ENCODE assay signal across 1 cellular context in the genomic region with DNA sequence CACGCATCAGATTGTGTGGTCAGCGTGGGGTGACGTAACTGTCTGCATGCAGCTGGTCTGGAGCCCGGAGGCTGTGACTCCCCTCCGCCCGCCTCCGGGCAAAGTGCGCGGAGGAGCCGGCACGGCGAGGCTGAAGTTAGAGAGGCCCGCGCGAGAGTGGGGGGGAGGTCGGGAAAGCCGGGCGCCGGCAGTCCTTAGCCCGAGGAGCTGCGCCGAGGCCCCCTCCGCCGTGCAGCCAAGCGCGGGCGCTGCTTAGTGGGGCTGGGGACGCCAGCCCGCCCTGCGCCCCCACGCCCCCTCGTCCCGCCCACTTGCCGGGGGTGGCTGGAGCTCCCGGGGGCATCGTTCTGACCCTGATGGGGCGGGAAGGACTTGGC.
TF ChIP-seq lines count a peak whose summit lies in the region.

No MANE protein-coding gene starts in this region.

TF ChIP-seq in HepG2, 621 proteins besides CTCF, POLR2A, EP300 and RAD21 (continued from another document and continues in another):
- TF ChIP-seq, protein P1, sequence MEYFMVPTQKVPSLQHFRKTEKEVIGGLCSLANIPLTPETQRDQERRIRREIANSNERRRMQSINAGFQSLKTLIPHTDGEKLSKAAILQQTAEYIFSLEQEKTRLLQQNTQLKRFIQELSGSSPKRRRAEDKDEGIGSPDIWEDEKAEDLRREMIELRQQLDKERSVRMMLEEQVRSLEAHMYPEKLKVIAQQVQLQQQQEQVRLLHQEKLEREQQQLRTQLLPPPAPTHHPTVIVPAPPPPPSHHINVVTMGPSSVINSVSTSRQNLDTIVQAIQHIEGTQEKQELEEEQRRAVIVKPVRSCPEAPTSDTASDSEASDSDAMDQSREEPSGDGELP (IDR thresholded peaks at IDR 0.05; ENCODE audit: borderline replicate concordance, low read depth): peak; percentile 90
- no peak for TF ChIP-seq GTF2F1 (IDR thresholded peaks at IDR 0.05; ENCODE audit: low read length)
- no peak for TF ChIP-seq RAD51 (IDR thresholded peaks at IDR 0.05; ENCODE audit: borderline replicate concordance)
- TF ChIP-seq, protein P2, sequence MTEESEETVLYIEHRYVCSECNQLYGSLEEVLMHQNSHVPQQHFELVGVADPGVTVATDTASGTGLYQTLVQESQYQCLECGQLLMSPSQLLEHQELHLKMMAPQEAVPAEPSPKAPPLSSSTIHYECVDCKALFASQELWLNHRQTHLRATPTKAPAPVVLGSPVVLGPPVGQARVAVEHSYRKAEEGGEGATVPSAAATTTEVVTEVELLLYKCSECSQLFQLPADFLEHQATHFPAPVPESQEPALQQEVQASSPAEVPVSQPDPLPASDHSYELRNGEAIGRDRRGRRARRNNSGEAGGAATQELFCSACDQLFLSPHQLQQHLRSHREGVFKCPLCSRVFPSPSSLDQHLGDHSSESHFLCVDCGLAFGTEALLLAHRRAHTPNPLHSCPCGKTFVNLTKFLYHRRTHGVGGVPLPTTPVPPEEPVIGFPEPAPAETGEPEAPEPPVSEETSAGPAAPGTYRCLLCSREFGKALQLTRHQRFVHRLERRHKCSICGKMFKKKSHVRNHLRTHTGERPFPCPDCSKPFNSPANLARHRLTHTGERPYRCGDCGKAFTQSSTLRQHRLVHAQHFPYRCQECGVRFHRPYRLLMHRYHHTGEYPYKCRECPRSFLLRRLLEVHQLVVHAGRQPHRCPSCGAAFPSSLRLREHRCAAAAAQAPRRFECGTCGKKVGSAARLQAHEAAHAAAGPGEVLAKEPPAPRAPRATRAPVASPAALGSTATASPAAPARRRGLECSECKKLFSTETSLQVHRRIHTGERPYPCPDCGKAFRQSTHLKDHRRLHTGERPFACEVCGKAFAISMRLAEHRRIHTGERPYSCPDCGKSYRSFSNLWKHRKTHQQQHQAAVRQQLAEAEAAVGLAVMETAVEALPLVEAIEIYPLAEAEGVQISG (CRISPR knock-in tag; IDR thresholded peaks at IDR 0.05): peak; percentile 68
- no peak for TF ChIP-seq ZFY (CRISPR knock-in tag; IDR thresholded peaks at IDR 0.05)
- TF ChIP-seq JUND (CRISPR knock-in tag; IDR thresholded peaks at IDR 0.05): peak; percentile 57; the same call in 1 of the 2 replicates
- TF ChIP-seq ZFP1 (CRISPR knock-in tag; IDR thresholded peaks at IDR 0.05): no peak
- no peak for TF ChIP-seq ZMAT3 (CRISPR knock-in tag; conservative IDR thresholded peaks at IDR 0.05)
- 0 out of 2 replicates have a peak, but pooled peaks have one; percentile 2 for TF ChIP-seq STAT6 (CRISPR knock-in tag; IDR thresholded peaks at IDR 0.05; ENCODE audit: borderline replicate concordance)
- TF ChIP-seq NFIC (IDR thresholded peaks at IDR 0.05; ENCODE audit: low read length): no peak
- no peak for TF ChIP-seq HDAC6 (IDR thresholded peaks at IDR 0.05; ENCODE audit: low read depth, low read length)
- TF ChIP-seq HOXD1 (CRISPR knock-in tag; IDR thresholded peaks at IDR 0.05): peak; percentile 81; the same call in 1 of the 2 replicates
- no peak for TF ChIP-seq SRY (CRISPR knock-in tag; IDR thresholded peaks at IDR 0.05)
- TF ChIP-seq ELF1 (CRISPR knock-in tag; IDR thresholded peaks at IDR 0.05): no peak
- no peak for TF ChIP-seq ZNF644 (CRISPR knock-in tag; IDR thresholded peaks at IDR 0.05; ENCODE audit: low read depth)
- TF ChIP-seq, protein P3, sequence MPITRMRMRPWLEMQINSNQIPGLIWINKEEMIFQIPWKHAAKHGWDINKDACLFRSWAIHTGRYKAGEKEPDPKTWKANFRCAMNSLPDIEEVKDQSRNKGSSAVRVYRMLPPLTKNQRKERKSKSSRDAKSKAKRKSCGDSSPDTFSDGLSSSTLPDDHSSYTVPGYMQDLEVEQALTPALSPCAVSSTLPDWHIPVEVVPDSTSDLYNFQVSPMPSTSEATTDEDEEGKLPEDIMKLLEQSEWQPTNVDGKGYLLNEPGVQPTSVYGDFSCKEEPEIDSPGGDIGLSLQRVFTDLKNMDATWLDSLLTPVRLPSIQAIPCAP (CRISPR knock-in tag; IDR thresholded peaks at IDR 0.05; ENCODE audit: low read depth): no peak
- 0 out of 2 replicates have a peak, but pooled peaks have one; percentile 4 for TF ChIP-seq ZFP37 (CRISPR knock-in tag; IDR thresholded peaks at IDR 0.05; ENCODE audit: borderline replicate concordance)
- TF ChIP-seq, protein P4, sequence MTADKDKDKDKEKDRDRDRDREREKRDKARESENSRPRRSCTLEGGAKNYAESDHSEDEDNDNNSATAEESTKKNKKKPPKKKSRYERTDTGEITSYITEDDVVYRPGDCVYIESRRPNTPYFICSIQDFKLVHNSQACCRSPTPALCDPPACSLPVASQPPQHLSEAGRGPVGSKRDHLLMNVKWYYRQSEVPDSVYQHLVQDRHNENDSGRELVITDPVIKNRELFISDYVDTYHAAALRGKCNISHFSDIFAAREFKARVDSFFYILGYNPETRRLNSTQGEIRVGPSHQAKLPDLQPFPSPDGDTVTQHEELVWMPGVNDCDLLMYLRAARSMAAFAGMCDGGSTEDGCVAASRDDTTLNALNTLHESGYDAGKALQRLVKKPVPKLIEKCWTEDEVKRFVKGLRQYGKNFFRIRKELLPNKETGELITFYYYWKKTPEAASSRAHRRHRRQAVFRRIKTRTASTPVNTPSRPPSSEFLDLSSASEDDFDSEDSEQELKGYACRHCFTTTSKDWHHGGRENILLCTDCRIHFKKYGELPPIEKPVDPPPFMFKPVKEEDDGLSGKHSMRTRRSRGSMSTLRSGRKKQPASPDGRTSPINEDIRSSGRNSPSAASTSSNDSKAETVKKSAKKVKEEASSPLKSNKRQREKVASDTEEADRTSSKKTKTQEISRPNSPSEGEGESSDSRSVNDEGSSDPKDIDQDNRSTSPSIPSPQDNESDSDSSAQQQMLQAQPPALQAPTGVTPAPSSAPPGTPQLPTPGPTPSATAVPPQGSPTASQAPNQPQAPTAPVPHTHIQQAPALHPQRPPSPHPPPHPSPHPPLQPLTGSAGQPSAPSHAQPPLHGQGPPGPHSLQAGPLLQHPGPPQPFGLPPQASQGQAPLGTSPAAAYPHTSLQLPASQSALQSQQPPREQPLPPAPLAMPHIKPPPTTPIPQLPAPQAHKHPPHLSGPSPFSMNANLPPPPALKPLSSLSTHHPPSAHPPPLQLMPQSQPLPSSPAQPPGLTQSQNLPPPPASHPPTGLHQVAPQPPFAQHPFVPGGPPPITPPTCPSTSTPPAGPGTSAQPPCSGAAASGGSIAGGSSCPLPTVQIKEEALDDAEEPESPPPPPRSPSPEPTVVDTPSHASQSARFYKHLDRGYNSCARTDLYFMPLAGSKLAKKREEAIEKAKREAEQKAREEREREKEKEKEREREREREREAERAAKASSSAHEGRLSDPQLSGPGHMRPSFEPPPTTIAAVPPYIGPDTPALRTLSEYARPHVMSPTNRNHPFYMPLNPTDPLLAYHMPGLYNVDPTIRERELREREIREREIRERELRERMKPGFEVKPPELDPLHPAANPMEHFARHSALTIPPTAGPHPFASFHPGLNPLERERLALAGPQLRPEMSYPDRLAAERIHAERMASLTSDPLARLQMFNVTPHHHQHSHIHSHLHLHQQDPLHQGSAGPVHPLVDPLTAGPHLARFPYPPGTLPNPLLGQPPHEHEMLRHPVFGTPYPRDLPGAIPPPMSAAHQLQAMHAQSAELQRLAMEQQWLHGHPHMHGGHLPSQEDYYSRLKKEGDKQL (CRISPR knock-in tag; IDR thresholded peaks at IDR 0.05; ENCODE audit: low read depth): no peak
- TF ChIP-seq TGIF2 (CRISPR knock-in tag; IDR thresholded peaks at IDR 0.05): no peak
- TF ChIP-seq HIVEP1 (CRISPR knock-in tag; IDR thresholded peaks at IDR 0.05): peak; percentile 55; the same call in 1 of the 2 replicates
- peak; percentile 88 for TF ChIP-seq ATF3 (CRISPR knock-in tag; IDR thresholded peaks at IDR 0.05)
- TF ChIP-seq ZNF17 (CRISPR knock-in tag; IDR thresholded peaks at IDR 0.05): no peak
- no peak for TF ChIP-seq ZNF781 (CRISPR knock-in tag; IDR thresholded peaks at IDR 0.05; ENCODE audit: borderline replicate concordance, not compliant biosample characterization)
- no peak for TF ChIP-seq ZNF44 (CRISPR knock-in tag; IDR thresholded peaks at IDR 0.05)
- no peak; the same call in 1 of the 2 replicates for TF ChIP-seq NFKB2 (CRISPR knock-in tag; IDR thresholded peaks at IDR 0.05; ENCODE audit: borderline replicate concordance)
- 0 out of 2 replicates have a peak, but pooled peaks have one; percentile 14 for TF ChIP-seq BCL6 (CRISPR knock-in tag; IDR thresholded peaks at IDR 0.05)
- peak; percentile 74 for TF ChIP-seq PATZ1 (CRISPR knock-in tag; IDR thresholded peaks at IDR 0.05)
- 0 out of 2 replicates have a peak, but pooled peaks have one; percentile 35 for TF ChIP-seq SNAPC2 (CRISPR knock-in tag; IDR thresholded peaks at IDR 0.05)
- TF ChIP-seq ZNF746 (CRISPR knock-in tag; IDR thresholded peaks at IDR 0.05): peak; percentile 91
- peak; percentile 77; the same call in 1 of the 2 replicates for TF ChIP-seq MXD4 (CRISPR knock-in tag; IDR thresholded peaks at IDR 0.05)
- TF ChIP-seq MTF1 (CRISPR knock-in tag; IDR thresholded peaks at IDR 0.05): no peak
- peak; percentile 83 for TF ChIP-seq ZSCAN5A (CRISPR knock-in tag; IDR thresholded peaks at IDR 0.05; ENCODE audit: borderline replicate concordance)
- no peak for TF ChIP-seq ZNF460 (CRISPR knock-in tag; IDR thresholded peaks at IDR 0.05; ENCODE audit: borderline replicate concordance)
- TF ChIP-seq, protein P5, sequence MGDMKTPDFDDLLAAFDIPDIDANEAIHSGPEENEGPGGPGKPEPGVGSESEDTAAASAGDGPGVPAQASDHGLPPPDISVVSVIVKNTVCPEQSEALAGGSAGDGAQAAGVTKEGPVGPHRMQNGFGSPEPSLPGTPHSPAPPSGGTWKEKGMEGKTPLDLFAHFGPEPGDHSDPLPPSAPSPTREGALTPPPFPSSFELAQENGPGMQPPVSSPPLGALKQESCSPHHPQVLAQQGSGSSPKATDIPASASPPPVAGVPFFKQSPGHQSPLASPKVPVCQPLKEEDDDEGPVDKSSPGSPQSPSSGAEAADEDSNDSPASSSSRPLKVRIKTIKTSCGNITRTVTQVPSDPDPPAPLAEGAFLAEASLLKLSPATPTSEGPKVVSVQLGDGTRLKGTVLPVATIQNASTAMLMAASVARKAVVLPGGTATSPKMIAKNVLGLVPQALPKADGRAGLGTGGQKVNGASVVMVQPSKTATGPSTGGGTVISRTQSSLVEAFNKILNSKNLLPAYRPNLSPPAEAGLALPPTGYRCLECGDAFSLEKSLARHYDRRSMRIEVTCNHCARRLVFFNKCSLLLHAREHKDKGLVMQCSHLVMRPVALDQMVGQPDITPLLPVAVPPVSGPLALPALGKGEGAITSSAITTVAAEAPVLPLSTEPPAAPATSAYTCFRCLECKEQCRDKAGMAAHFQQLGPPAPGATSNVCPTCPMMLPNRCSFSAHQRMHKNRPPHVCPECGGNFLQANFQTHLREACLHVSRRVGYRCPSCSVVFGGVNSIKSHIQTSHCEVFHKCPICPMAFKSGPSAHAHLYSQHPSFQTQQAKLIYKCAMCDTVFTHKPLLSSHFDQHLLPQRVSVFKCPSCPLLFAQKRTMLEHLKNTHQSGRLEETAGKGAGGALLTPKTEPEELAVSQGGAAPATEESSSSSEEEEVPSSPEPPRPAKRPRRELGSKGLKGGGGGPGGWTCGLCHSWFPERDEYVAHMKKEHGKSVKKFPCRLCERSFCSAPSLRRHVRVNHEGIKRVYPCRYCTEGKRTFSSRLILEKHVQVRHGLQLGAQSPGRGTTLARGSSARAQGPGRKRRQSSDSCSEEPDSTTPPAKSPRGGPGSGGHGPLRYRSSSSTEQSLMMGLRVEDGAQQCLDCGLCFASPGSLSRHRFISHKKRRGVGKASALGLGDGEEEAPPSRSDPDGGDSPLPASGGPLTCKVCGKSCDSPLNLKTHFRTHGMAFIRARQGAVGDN (CRISPR knock-in tag; IDR thresholded peaks at IDR 0.05): peak; percentile 84
- no peak for TF ChIP-seq GABPA (IDR thresholded peaks at IDR 0.05; ENCODE audit: low read depth, low read length)
- peak; percentile 5; the same call in 1 of the 2 replicates for TF ChIP-seq GABPA (CRISPR knock-in tag; IDR thresholded peaks at IDR 0.05; ENCODE audit: low read depth)
- no peak for TF ChIP-seq ZBTB8A (CRISPR knock-in tag; IDR thresholded peaks at IDR 0.05; ENCODE audit: borderline replicate concordance, low read depth)
- TF ChIP-seq MED8 (CRISPR knock-in tag; IDR thresholded peaks at IDR 0.05; ENCODE audit: insufficient replicate concordance): peak; percentile 16
